Comparison of ENCODE assay signal across 8 cellular contexts in genomic region chr20:18138639-18139583, GRCh38. TPM values are rescaled to one million over a fixed set of nuclear protein-coding genes. Genes with fewer than 3 reads are reported as not detected.
A peak's percentile ranks its signal among the peaks of the same experiment; 100 is the strongest.
DNase-seq lines count a peak whose midpoint lies in the region; ATAC-seq and TF ChIP-seq lines count a peak whose summit lies in the region.

No MANE protein-coding gene starts in this region.

- H3K4me3 Mint-ChIP-seq in mesothelial cell of epicardium: peak overlapping the region; percentile 88

- intact Hi-C loops in A673 (cut with micrococcal nuclease; ENCODE audit: unreplicated experiment): no loop called here
- intact Hi-C loops in mammary epithelial cell (cut with micrococcal nuclease): loop anchor here (1.0 to 5.0 kb wide), 3 partner anchors 48 to 137 kb away; partner anchors contain the start of gene OVOL2

- H3K4me1 ChIP-seq in A673 (ENCODE audit: insufficient read depth, low read length, poor library complexity, severe bottlenecking) (no peaks in the 10 kb centered on the region), HUES64 (ENCODE audit: insufficient read depth, low read length) (peaks cover 14% of the 10 kb centered on the region; the same call in 1 of the 2 replicates), mammary epithelial cell (ENCODE audit: insufficient read depth, low read length) (peaks cover 24% of the 10 kb centered on the region)

- no peaks in the 10 kb centered on the region for H3K36me3 ChIP-seq in A673 (ENCODE audit: insufficient read depth, low read length, poor library complexity, severe bottlenecking)
- peaks cover 19% of the 10 kb centered on the region for H3K36me3 ChIP-seq in HUES64 (ENCODE audit: insufficient read depth, low read length)
- peaks cover 8% of the 10 kb centered on the region for H3K36me3 ChIP-seq in mammary epithelial cell (ENCODE audit: insufficient read depth, low read length)

- H3K27me3 ChIP-seq in A673 (replicated peaks; ENCODE audit: insufficient read depth, low read depth, low read length, poor library complexity) (no peaks in the 10 kb centered on the region), HUES64 (ENCODE audit: insufficient read depth, low read length) (peaks cover 6% of the 10 kb centered on the region), mammary epithelial cell (ENCODE audit: insufficient read depth, low read length) (no peaks in the 10 kb centered on the region)

- H3K4me3 ChIP-seq in A673 (ENCODE audit: low read depth, low read length, poor library complexity, severe bottlenecking) (peak overlapping the region; percentile 89), HUES64 (ENCODE audit: low read length) (peak overlapping the region; percentile 99), mammary epithelial cell (replicated peaks in 1 of 3; ENCODE audit: insufficient read depth in 1 of 3, low read depth in 2 of 3, low read length in 3 of 3) (peak overlapping the region; percentile 85 to 86 (median 86))

- peak overlapping the region; percentile 97 for H3K4me2 ChIP-seq in mammary epithelial cell (ENCODE audit: insufficient read depth, low read depth, low read length)

- DNase-seq in A673 (ENCODE audit: low spot score) (no peak), mammary epithelial cell (no peak), mesothelial cell of epicardium (ENCODE audit: low spot score in 2 of 2, unreplicated experiment in 2 of 2) (no peak), caudate nucleus (lab: John Stamatoyannopoulos, UW) (no peak), NCI-H1417 treated with DMSO at 0.1 percent for 48 hours (lab: John Stamatoyannopoulos, UW) (no peak)

- H3K27me3 Mint-ChIP-seq in mesothelial cell of epicardium (ENCODE audit: low read depth): no peaks in the 10 kb centered on the region

- BruUV-seq in A673 (replicated peaks; lab: Mats Ljungman, UMichigan) (TSS peak; percentile 55), mammary epithelial cell (replicated peaks; lab: Mats Ljungman, UMichigan) (TSS peak; percentile 27)

- CTCF ChIA-PET in A673 (lab: Charles Lee) (no interaction called here), mammary epithelial cell (lab: Charles Lee; ENCODE audit: low non-redundant PET) (no interaction called here)

- no peaks in the 10 kb centered on the region for H3K9me3 Mint-ChIP-seq in mesothelial cell of epicardium

- no peaks in the 10 kb centered on the region for H4K20me1 ChIP-seq in mammary epithelial cell (ENCODE audit: insufficient read depth, low read length)

- no peaks in the 10 kb centered on the region for H3K9me3 ChIP-seq in A673 (ENCODE audit: low read depth, low read length, poor library complexity, severe bottlenecking)
- H3K9me3 ChIP-seq in HUES64 (ENCODE audit: insufficient read depth, low read depth, low read length): no peaks in the 10 kb centered on the region
- no peaks in the 10 kb centered on the region for H3K9me3 ChIP-seq in mammary epithelial cell (replicated peaks; ENCODE audit: insufficient read depth, low read length)

- peak overlapping the region; percentile 88 for H3K27ac ChIP-seq in A673 (ENCODE audit: low read depth, low read length, poor library complexity, severe bottlenecking)
- H3K27ac ChIP-seq in HUES64 (ENCODE audit: low read depth, low read length): no peak overlapping the region
- H3K27ac ChIP-seq in mammary epithelial cell (ENCODE audit: insufficient read depth, low read depth, low read length): peak overlapping the region; percentile 75
- H3K27ac ChIP-seq in caudate nucleus (ENCODE audit: low read depth, low read length): no peak overlapping the region

- in situ Hi-C loops in mammary epithelial cell (cut with MboI; ENCODE audit: low sequenced_read_pairs in 2 of 2): no loop called here

- dilution Hi-C loops in mammary epithelial cell (cut with HindIII; ENCODE audit: low sequenced_read_pairs): no loop called here

- ATAC-seq in GM19035 (IDR thresholded peaks at IDR 0.05; ENCODE audit: unreplicated experiment): no peak
- no peak for ATAC-seq in HG03521 (IDR thresholded peaks at IDR 0.05; ENCODE audit: unreplicated experiment)

- peak overlapping the region; percentile 96 for H3K9ac ChIP-seq in HUES64 (ENCODE audit: low read depth, low read length)
- H3K9ac ChIP-seq in mammary epithelial cell (ENCODE audit: insufficient read depth, low read length): peak overlapping the region; percentile 88

- TF ChIP-seq CTCF in A673 (conservative IDR thresholded peaks at IDR 0.05; ENCODE audit: low read depth, low read length): no peak
- TF ChIP-seq CTCF in mammary epithelial cell (conservative IDR thresholded peaks at IDR 0.05 in 1 of 2, IDR thresholded peaks at IDR 0.05 in 1 of 2; ENCODE audit: extremely low read depth in 1 of 2, insufficient read depth in 1 of 2, low read depth in 1 of 2, low read length in 2 of 2): no peak
- TF ChIP-seq CTCF in mesothelial cell of epicardium (IDR thresholded peaks at IDR 0.05; ENCODE audit: unreplicated experiment): no peak

- peaks cover 7% of the 10 kb centered on the region for H3K36me3 Mint-ChIP-seq in mesothelial cell of epicardium

- WGBS in HUES64: 45% methylated on average over 7 of the region's 7 CpGs
- 42% methylated on average over 7 of the region's 7 CpGs for WGBS in mammary epithelial cell (ENCODE audit: low coverage, missing lambda C conversion rate)

- H3K27ac Mint-ChIP-seq in mesothelial cell of epicardium: peak overlapping the region; percentile 19

- H3K4me1 Mint-ChIP-seq in mesothelial cell of epicardium: peaks cover 21% of the 10 kb centered on the region

- H3K79me2 ChIP-seq in mammary epithelial cell (ENCODE audit: insufficient read depth, low read length): peaks cover 45% of the 10 kb centered on the region

- H2AFZ ChIP-seq in mammary epithelial cell (ENCODE audit: low read depth, low read length): peak overlapping the region; percentile 100

- POLR2A ChIA-PET in A673 (lab: Charles Lee; ENCODE audit: low non-redundant PET): no interaction called here

RNA-seq across cellular contexts. Expression of gene KAT14, which starts 1.2 kb away (rescaled TPM):
- total RNA-seq in A673 (2021): 20.1 and 20.6 TPM in 2 replicates
- 24.6 TPM for polyA plus RNA-seq in HUES64 (2013, experiment 1 of 2)
- 22.5 TPM for polyA plus RNA-seq in HUES64 (2013, experiment 2 of 2)
- total RNA-seq in mammary epithelial cell: 10 to 100 TPM; 18.5 to 20.2 TPM
- 11.2 TPM for polyA plus RNA-seq in mammary epithelial cell
- 19.9 TPM for polyA minus RNA-seq in mammary epithelial cell
- total RNA-seq in mesothelial cell of epicardium: 22.2 to 23.9 TPM (median 22.5 TPM) in 3 replicates

RNA-seq across cellular contexts. Expression of gene PET117, which starts 1.2 kb away (rescaled TPM):
- 21.4 and 23.0 TPM in 2 replicates for total RNA-seq in A673 (2021)
- polyA plus RNA-seq in HUES64 (2013, experiment 1 of 2): 17.0 TPM
- polyA plus RNA-seq in HUES64 (2013, experiment 2 of 2): 19.1 TPM
- total RNA-seq in mammary epithelial cell: 10 to 100 TPM; 10.8 to 13.2 TPM
- polyA plus RNA-seq in mammary epithelial cell: 9.5 TPM
- not detected for polyA minus RNA-seq in mammary epithelial cell
- total RNA-seq in mesothelial cell of epicardium: 14.1 to 15.7 TPM (median 14.4 TPM) in 3 replicates

Comparison
In these comparisons a context has a peak if more than half of its experiments do, and no peak if none do; other contexts are left out.
1. H3K27ac ChIP-seq: peak in A673 (single experiment) and mammary epithelial cell (single experiment); none in HUES64 (single experiment) and caudate nucleus (single experiment).
2. Peak in every context shown above with its lines, with median percentiles within 50 percentile points of each other: H3K4me3 ChIP-seq.